In the genomic region with DNA sequence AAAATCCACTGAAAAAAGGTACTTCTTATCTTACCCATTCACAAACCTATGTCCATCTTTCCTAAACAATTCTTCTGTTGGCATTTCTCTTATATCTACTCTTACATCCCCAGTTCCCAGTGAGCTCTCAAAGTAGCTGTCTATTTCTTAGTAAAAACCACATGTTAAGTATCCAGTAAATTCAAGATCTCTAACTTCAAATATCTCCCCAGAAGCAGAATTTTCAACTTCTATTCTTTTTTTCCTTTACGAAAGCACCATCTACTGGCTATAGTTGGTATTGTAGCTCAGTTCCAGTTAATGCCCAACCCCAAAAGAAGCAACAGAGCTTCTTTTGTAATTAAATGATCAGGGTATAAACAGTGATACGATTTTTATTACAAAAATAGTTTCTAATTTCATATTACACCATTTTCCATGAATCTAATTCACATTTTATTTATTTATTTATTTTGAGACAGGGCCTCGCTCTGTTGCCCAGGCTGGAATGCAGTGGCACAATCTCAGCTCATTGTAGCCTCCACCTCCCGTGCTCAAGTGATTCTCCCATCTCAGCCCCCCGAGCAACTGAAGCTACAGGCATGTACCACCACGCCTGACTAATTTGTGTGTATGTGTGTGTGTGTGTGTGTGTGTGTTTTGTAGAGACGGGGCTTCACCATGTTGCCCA, we compare ENCODE assay signal across 8 cellular contexts. TPM values are rescaled to one million over a fixed set of nuclear protein-coding genes. Genes with fewer than 3 reads are reported as not detected.
A peak's percentile ranks its signal among the peaks of the same experiment; 100 is the strongest.
DNase-seq lines count a peak whose midpoint lies in the region; ATAC-seq, FAIRE-seq and TF ChIP-seq lines count a peak whose summit lies in the region.

No MANE protein-coding gene starts in this region.

- FAIRE-seq in HTR-8/SVneo (lab: Jason Lieb, UNC) = no peak

- H3K4me3 Mint-ChIP-seq in nephron = no peak overlapping the region

- ATAC-seq in HG03432 (IDR thresholded peaks at IDR 0.05; ENCODE audit: unreplicated experiment) (no peak), HG02571 (IDR thresholded peaks at IDR 0.05; ENCODE audit: unreplicated experiment) (no peak)

- no peaks in the 10 kb centered on the region for H3K9me3 Mint-ChIP-seq in nephron

- no peaks in the 10 kb centered on the region for H3K27me3 Mint-ChIP-seq in nephron (ENCODE audit: low read depth)

- DNase-seq in DMS53 (lab: John Stamatoyannopoulos, UW) (peak; percentile 61), HTR-8/SVneo (ENCODE audit: insufficient read length, low spot score) (peak; percentile 30), RPMI7951 (ENCODE audit: low read depth) (peak; percentile 26), epidermal melanocyte (ENCODE audit: insufficient read length, low spot score) (peak; percentile 69)
- DNase-seq in activated T-cell treated with anti-CD3 and anti-CD28 coated beads, Interleukin-2, amount 50 U/mL, for 48 hours = no peak

- H3K36me3 Mint-ChIP-seq in nephron (ENCODE audit: low read depth) = no peaks in the 10 kb centered on the region

- peak overlapping the region in 2 of 3 experiments; percentile 1 to 13 for H3K27ac Mint-ChIP-seq in nephron

- peaks cover 17% of the 10 kb centered on the region for H3K4me1 Mint-ChIP-seq in nephron

- peak; percentile 73 to 85 (median 80) for TF ChIP-seq CTCF in nephron (IDR thresholded peaks at IDR 0.05; ENCODE audit: unreplicated experiment in 3 of 3)

RNA-seq across cellular contexts. Expression of a gene that starts 28.5 kb away (rescaled TPM):
- total RNA-seq in RPMI7951 (2014; rRNA removed; shearing (Covaris generic)) = not detected in 2 replicates

Comparison
In these comparisons a context has a peak if more than half of its experiments do, and no peak if none do; other contexts are left out.
1. DNase-seq: peak in DMS53 (single experiment), HTR-8/SVneo (single experiment), RPMI7951 (single experiment) and epidermal melanocyte (single experiment); none in activated T-cell treated with anti-CD3 and anti-CD28 coated beads, Interleukin-2, amount 50 U/mL, for 48 hours (0 of 2).